8 cellular contexts compared by ENCODE assay signal in genomic region chr9:129412814-129413536, GRCh38.
A peak's percentile ranks its signal among the peaks of the same experiment; 100 is the strongest.
DNase-seq lines count a peak whose midpoint lies in the region; ATAC-seq, FAIRE-seq and TF ChIP-seq lines count a peak whose summit lies in the region.

No MANE protein-coding gene starts in this region.

- 15% methylated on average over 20 of the region's 49 CpGs for WGBS in GM12878 (ENCODE audit: insufficient coverage, insufficient replicate concordance, low lambda C conversion rate, missing lambda C conversion rate)

- no peaks in the 10 kb centered on the region for H3K9me3 ChIP-seq in CD4-positive, alpha-beta T cell (ENCODE audit: control insufficient read depth, low read length)
- H3K9me3 ChIP-seq in GM12878 (replicated peaks; ENCODE audit: control insufficient read depth, insufficient read depth, low read length): no peaks in the 10 kb centered on the region; the same call in 2 of the 3 replicates

- H3K4me1 Mint-ChIP-seq in CD4-positive, alpha-beta T cell (ENCODE audit: low read depth): peaks cover 39% of the 10 kb centered on the region

- POLR2A ChIA-PET in CD4-positive, alpha-beta T cell (lab: Charles Lee): interaction anchor here (0.6 to 3.4 kb wide), 6 partner anchors 24 to 235 kb away, joined by 3 to 13 read pairs (median 5); partner anchors contain the start of gene IER5L
- POLR2A ChIA-PET in GM12878 (lab: Charles Lee): no interaction called here

- H3K27ac Mint-ChIP-seq in CD4-positive, alpha-beta T cell: peak overlapping the region; percentile 99

- H3K9me3 Mint-ChIP-seq in CD4-positive, alpha-beta T cell: peaks cover 5% of the 10 kb centered on the region

- peaks cover 12% of the 10 kb centered on the region for H3K4me1 ChIP-seq in GM12878 (ENCODE audit: control insufficient read depth, insufficient read depth, low read length)

- SMC1A ChIA-PET in GM12878 (lab: Charles Lee; ENCODE audit: uncharacterized antibody, unreplicated experiment): interaction anchor here (0.7 to 1.3 kb wide), 2 partner anchors 30 to 211 kb away, joined by 3 read pairs; no protein-coding TSS in a partner anchor

- in situ Hi-C loops in GM12878 (cut with MboI): no loop called here

- no peaks in the 10 kb centered on the region for H3K36me3 ChIP-seq in GM12878 (ENCODE audit: control insufficient read depth in 2 of 2, insufficient read depth in 2 of 2, low read length in 1 of 2)

- TSS peak; percentile 90 for BruUV-seq in GM12878 (replicated peaks; lab: Mats Ljungman, UMichigan)

- H3K27me3 Mint-ChIP-seq in CD4-positive, alpha-beta T cell: no peaks in the 10 kb centered on the region

- TF ChIP-seq RAD21 in GM12878 (IDR thresholded peaks at IDR 0.05; ENCODE audit: insufficient read depth, low read depth, low read length): no peak

- TF ChIP-seq EP300 in GM12878 (IDR thresholded peaks at IDR 0.05; ENCODE audit: borderline replicate concordance in 1 of 2, control insufficient read depth in 1 of 2, low read depth in 2 of 2, low read length in 2 of 2): no peak

- CTCF ChIA-PET in CD4-positive, alpha-beta T cell (lab: Charles Lee): interaction anchor here (1.5 kb wide), 1 partner anchor 271 kb away, joined by 4 read pairs; no protein-coding TSS in a partner anchor
- CTCF ChIA-PET in GM12878 (lab: Yijun Ruan, JAX): interaction anchor here (1.2 to 1.7 kb wide), 2 partner anchors 49 to 281 kb away, joined by 4 read pairs; no protein-coding TSS in a partner anchor

- peaks cover 9% of the 10 kb centered on the region for H3K36me3 Mint-ChIP-seq in CD4-positive, alpha-beta T cell (ENCODE audit: low read depth)

- peak overlapping the region; percentile 96 for H3K27ac ChIP-seq in CD4-positive, alpha-beta T cell (ENCODE audit: low read depth, low read length)
- H3K27ac ChIP-seq in HL-60 (replicated peaks) (peak overlapping the region; percentile 99), GM12878 (ENCODE audit: control insufficient read depth, insufficient read depth) (peak overlapping the region; percentile 94)

- TF ChIP-seq CTCF in CD4-positive, alpha-beta T cell (IDR thresholded peaks at IDR 0.05): no peak
- no peak for TF ChIP-seq CTCF in HL-60 (IDR thresholded peaks at IDR 0.05; ENCODE audit: insufficient read depth, low read length)
- no peak for TF ChIP-seq CTCF in GM12878 (IDR thresholded peaks at IDR 0.05 in 2 of 3, conservative IDR thresholded peaks at IDR 0.05 in 1 of 3; ENCODE audit: control insufficient read depth in 2 of 3, extremely low read depth in 1 of 3, insufficient read depth in 1 of 3, low read depth in 3 of 3, low read length in 3 of 3)

- H3K4me2 ChIP-seq in GM12878 (ENCODE audit: control insufficient read depth, insufficient read depth): peak overlapping the region; percentile 62; the same call in 1 of the 2 replicates

- H2AFZ ChIP-seq in GM12878 (ENCODE audit: control insufficient read depth, low read depth, low read length): peak overlapping the region; percentile 84

- peak overlapping the region; percentile 93 for H3K4me3 Mint-ChIP-seq in CD4-positive, alpha-beta T cell

- no peaks in the 10 kb centered on the region for H3K27me3 ChIP-seq in CD4-positive, alpha-beta T cell (ENCODE audit: control insufficient read depth, insufficient read depth, low read length)
- no peaks in the 10 kb centered on the region for H3K27me3 ChIP-seq in HL-60 (ENCODE audit: insufficient read depth, poor library complexity, severe bottlenecking)
- no peaks in the 10 kb centered on the region for H3K27me3 ChIP-seq in GM12878 (replicated peaks in 1 of 2; ENCODE audit: control insufficient read depth in 2 of 2, insufficient read depth in 2 of 2, low read length in 1 of 2)

- H3K79me2 ChIP-seq in GM12878 (ENCODE audit: control insufficient read depth, insufficient read depth, low read length): no peaks in the 10 kb centered on the region

- TF ChIP-seq POLR2A in GM12878 (IDR thresholded peaks at IDR 0.05; ENCODE audit: low read depth, low read length): peak; percentile 55; the same call in 1 of the 2 replicates

- ATAC-seq in CD4-positive, alpha-beta T cell (ENCODE audit: poor library complexity): peak; percentile 49
- peak; percentile 16 for ATAC-seq in GM19467 (IDR thresholded peaks at IDR 0.05; ENCODE audit: unreplicated experiment)
- peak; percentile 57 for ATAC-seq in GM12878

- peak in 9 of 10 experiments; percentile 28 to 60 (median 42) for DNase-seq in CD4-positive, alpha-beta T cell
- DNase-seq in HL-60 (ENCODE audit: low read depth in 1 of 2, low spot score in 1 of 2) (peak; percentile 61 to 74), SKM-1 (lab: John Stamatoyannopoulos, UW; ENCODE audit: unreplicated experiment) (peak; percentile 35), GM12878 (ENCODE audit: low read depth, low spot score) (no peak), retina (peak; percentile 79), HuH-7 (ENCODE audit: low spot score) (no peak)

- RAD21 ChIA-PET in GM12878 (lab: Charles Lee; ENCODE audit: unreplicated experiment): interaction anchor here (1.3 to 1.5 kb wide), 2 partner anchors 47 to 238 kb away, joined by 5 to 7 read pairs; no protein-coding TSS in a partner anchor

- intact Hi-C loops in CD4-positive, alpha-beta T cell (cut with DNase I, micrococcal nuclease): loop anchor here (1.0 to 5.0 kb wide), 6 partner anchors 30 to 238 kb away; no protein-coding TSS in a partner anchor
- intact Hi-C loops in GM12878 (cut with micrococcal nuclease; ENCODE audit: unreplicated experiment): no loop called here

- H4K20me1 ChIP-seq in GM12878 (ENCODE audit: control insufficient read depth, insufficient read depth): no peaks in the 10 kb centered on the region

- peak overlapping the region; percentile 70 for H3K9ac ChIP-seq in GM12878 (ENCODE audit: control insufficient read depth, insufficient read depth, low read length)

- peak; percentile 18 for FAIRE-seq in GM12878 (lab: Jason Lieb, UNC)

- H3K4me3 ChIP-seq in HL-60 (replicated peaks; ENCODE audit: insufficient read depth, low read length) (peak overlapping the region; percentile 16), GM12878 (peak overlapping the region; percentile 84), iPS-11a (ENCODE audit: low read depth, low read length) (peak overlapping the region; percentile 24)

TF ChIP-seq in GM12878, 131 proteins besides CTCF, POLR2A, EP300 and RAD21 (continues in another document):
- no peak for TF ChIP-seq BCLAF1 (IDR thresholded peaks at IDR 0.05)
- 0 out of 2 replicates have a peak, but pooled peaks have one; percentile 3 for TF ChIP-seq YY1 (IDR thresholded peaks at IDR 0.05; ENCODE audit: low read depth, low read length)
- no peak for TF ChIP-seq MEF2A (IDR thresholded peaks at IDR 0.05; ENCODE audit: insufficient read depth, low read depth, low read length)
- TF ChIP-seq ZBTB11 (CRISPR knock-in tag; IDR thresholded peaks at IDR 0.05): no peak

Comparison
In these comparisons a context has a peak if more than half of its experiments do, and no peak if none do; other contexts are left out.
1. DNase-seq: peak in CD4-positive, alpha-beta T cell (9 of 10), HL-60 (2 of 2), SKM-1 (single experiment) and retina (single experiment); none in GM12878 (single experiment) and HuH-7 (single experiment).
2. H3K4me3 ChIP-seq: peak in every context shown above with its lines; median percentile 84 in GM12878; 24 in iPS-11a; 16 in HL-60.
3. Peak in every context shown above with its lines, with median percentiles within 50 percentile points of each other: ATAC-seq and H3K27ac ChIP-seq.